Comparison of ENCODE assay signal across 8 cellular contexts in genomic region chr22:21567456-21568206, GRCh38. TPM values are rescaled to one million over a fixed set of nuclear protein-coding genes. Genes with fewer than 3 reads are reported as not detected.
DNase-seq lines count a peak whose midpoint lies in the region; ATAC-seq and TF ChIP-seq lines count a peak whose summit lies in the region.

TSS of gene UBE2L3 (plus strand) at chr22:21567714. CDS start at chr22:21567745, 31 bp downstream.

- no peak for TF ChIP-seq POLR2A in lower leg skin (IDR thresholded peaks at IDR 0.05)

- H3K4me3 Mint-ChIP-seq in activated CD8-positive, alpha-beta T cell treated with anti-CD3 and anti-CD28 coated beads, Interleukin-2, amount 10 ng/mL, durations not matched to agents 7 days and 5 days: peak within 1 kb of the TSS; percentile 96

- DNase-seq in NCI-H82 treated with DMSO at 0.1 percent for 48 hours (lab: John Stamatoyannopoulos, UW; ENCODE audit: unreplicated experiment) (peak; percentile 27), ecto neural progenitor cell (ENCODE audit: low spot score) (peak; percentile 93), lower leg skin (ENCODE audit: low spot score in 2 of 2) (peak; percentile 73 to 96)
- DNase-seq in activated CD8-positive, alpha-beta T cell treated with anti-CD3 and anti-CD28 coated beads, Interleukin-2, amount 10 ng/mL, durations not matched to agents 7 days and 5 days: peak; percentile 90
- peak; percentile 85 for DNase-seq in stimulated activated CD4-positive, alpha-beta T cell treated with anti-CD3 and anti-CD28 coated beads, Interleukin-4, amount 100 ng/mL, for 24 hours

- peak within 1 kb of the TSS; percentile 94 for H3K27ac Mint-ChIP-seq in activated CD8-positive, alpha-beta T cell treated with anti-CD3 and anti-CD28 coated beads, Interleukin-2, amount 10 ng/mL, durations not matched to agents 7 days and 5 days

- no peaks in the 10 kb centered on the region for H3K27me3 Mint-ChIP-seq in activated CD8-positive, alpha-beta T cell treated with anti-CD3 and anti-CD28 coated beads, Interleukin-2, amount 10 ng/mL, durations not matched to agents 7 days and 5 days (ENCODE audit: low read depth)

- WGBS in lower leg skin, 2 donors: 1 to 4% methylated on average over 17 to 50 of the region's 77 CpGs

- peak within 1 kb of the TSS; percentile 98 for H3K4me3 ChIP-seq in GM12875 (ENCODE audit: low read depth, low read length)
- H3K4me3 ChIP-seq in lower leg skin (ENCODE audit: low read depth, poor library complexity, severe bottlenecking): peak within 1 kb of the TSS; percentile 69

- POLR2A ChIA-PET in activated CD8-positive, alpha-beta T cell treated with anti-CD3 and anti-CD28 coated beads, Interleukin-2, amount 10 ng/mL, durations not matched to agents 7 days and 5 days (lab: Charles Lee): interaction anchor here (2.1 to 2.2 kb wide), 2 partner anchors 62 to 74 kb away, joined by 12 read pairs; partner anchors contain the start of genes SDF2L1 and YDJC

- H3K9me3 Mint-ChIP-seq in activated CD8-positive, alpha-beta T cell treated with anti-CD3 and anti-CD28 coated beads, Interleukin-2, amount 10 ng/mL, durations not matched to agents 7 days and 5 days (ENCODE audit: insufficient read depth): no peaks in the 10 kb centered on the region

- H3K4me1 Mint-ChIP-seq in activated CD8-positive, alpha-beta T cell treated with anti-CD3 and anti-CD28 coated beads, Interleukin-2, amount 10 ng/mL, durations not matched to agents 7 days and 5 days (ENCODE audit: low read depth): peaks cover 43% of the 10 kb centered on the region

- CTCF ChIA-PET in activated CD8-positive, alpha-beta T cell treated with anti-CD3 and anti-CD28 coated beads, Interleukin-2, amount 10 ng/mL, durations not matched to agents 7 days and 5 days (lab: Charles Lee): interaction anchor here (1.0 to 2.8 kb wide), 4 partner anchors 62 to 79 kb away, joined by 3 to 15 read pairs (median 10); partner anchors contain the start of genes SDF2L1 and YDJC

- peaks cover 30% of the 10 kb centered on the region for H3K36me3 Mint-ChIP-seq in activated CD8-positive, alpha-beta T cell treated with anti-CD3 and anti-CD28 coated beads, Interleukin-2, amount 10 ng/mL, durations not matched to agents 7 days and 5 days (ENCODE audit: low read depth)

- intact Hi-C loops in lower leg skin (cut with DNase I; ENCODE audit: low total_unique reads): no loop called here

- peak; percentile 52 for ATAC-seq in HG03103 (IDR thresholded peaks at IDR 0.05; ENCODE audit: low read depth, unreplicated experiment)
- peak; percentile 77 for ATAC-seq in activated CD8-positive, alpha-beta T cell treated with anti-CD3 and anti-CD28 coated beads, Interleukin-2, amount 10 ng/mL, durations not matched to agents 7 days and 5 days
- no peak for ATAC-seq in HG02981 (IDR thresholded peaks at IDR 0.05; ENCODE audit: unreplicated experiment)

- TF ChIP-seq CTCF in GM12875 (IDR thresholded peaks at IDR 0.05; ENCODE audit: borderline replicate concordance, insufficient read depth, low read depth, low read length): no peak
- no peak for TF ChIP-seq CTCF in lower leg skin (IDR thresholded peaks at IDR 0.05)

RNA-seq across cellular contexts. Expression of gene UBE2L3, which starts in this region (rescaled TPM):
- 10 to 100 TPM; 65.3 to 69.6 TPM for total RNA-seq in activated CD8-positive, alpha-beta T cell treated with anti-CD3 and anti-CD28 coated beads, Interleukin-2, amount 10 ng/mL, durations not matched to agents 7 days and 5 days
- 10 to 100 TPM; 28.0 to 42.4 (median 40.5) TPM for total RNA-seq in lower leg skin

Comparison
In these comparisons a context has a peak if more than half of its experiments do, and no peak if none do; other contexts are left out.
1. DNase-seq: peak in every context shown above with its lines; median percentile 93 in ecto neural progenitor cell; 90 in activated CD8-positive, alpha-beta T cell treated with anti-CD3 and anti-CD28 coated beads, Interleukin-2, amount 10 ng/mL, durations not matched to agents 7 days and 5 days; 85 in stimulated activated CD4-positive, alpha-beta T cell treated with anti-CD3 and anti-CD28 coated beads, Interleukin-4, amount 100 ng/mL, for 24 hours; 84 in lower leg skin; 27 in NCI-H82 treated with DMSO at 0.1 percent for 48 hours.